Comparison of ENCODE assay signal across 14 cellular contexts in the genomic region with DNA sequence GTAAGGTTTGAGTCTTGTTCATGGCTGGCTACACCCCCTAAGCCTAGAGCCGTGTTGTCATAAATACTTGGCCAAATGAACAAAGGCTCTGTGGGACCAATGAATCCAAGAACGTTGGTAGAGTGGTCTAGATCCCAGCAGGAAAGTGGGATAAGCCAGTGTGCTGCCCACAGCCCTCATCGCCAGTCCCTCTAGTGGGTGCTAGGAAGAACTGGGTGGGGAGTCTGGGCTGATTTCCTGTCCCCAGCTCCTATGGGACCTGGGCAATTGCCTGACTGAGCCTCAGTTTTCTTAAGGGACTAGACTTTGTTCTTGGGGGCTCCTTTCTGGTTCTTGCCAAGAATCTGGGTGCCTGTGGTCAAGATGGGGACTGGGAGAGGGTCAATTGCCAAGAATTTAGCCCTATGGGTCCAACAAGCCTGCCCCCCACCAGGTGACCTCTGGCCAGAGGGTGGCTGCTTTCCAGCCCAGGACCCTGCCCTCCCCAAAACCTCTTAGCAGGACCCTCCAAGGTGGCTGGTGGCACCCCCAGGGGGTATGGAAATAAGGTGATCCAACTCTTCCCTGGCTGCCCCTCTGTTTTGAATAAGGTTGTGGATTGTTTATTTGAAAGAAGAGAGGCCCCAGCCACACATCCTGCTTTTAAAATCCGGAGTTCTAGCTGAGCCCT. TPM values are rescaled to one million over a fixed set of nuclear protein-coding genes. Genes with fewer than 3 reads are reported as not detected.
DNase-seq lines count a peak whose midpoint lies in the region; ATAC-seq, FAIRE-seq and TF ChIP-seq lines count a peak whose summit lies in the region.
"Had no signal": no experiment of that assay in that cellular context is flagged by ENCODE, and none has a peak within 500 bp of the region (broad histone marks: within the 10 kb centered on the region; RNA-seq: fewer than 3 reads in every experiment).

No MANE protein-coding gene starts in this region.

- FAIRE-seq in HepG2 (lab: Jason Lieb, UNC), result no peak
- FAIRE-seq: colon, islet of Langerhans had no signal

- no peak for ATAC-seq in DND-41 (ENCODE audit: insufficient read depth, low read depth)
- no peak for ATAC-seq in activated T-helper 17 cell treated with anti-CD3 and anti-CD28 coated beads, Interleukin-2, amount 50 U/mL, for 72 hours (replicated peaks)
- peak; percentile 64 for ATAC-seq in HepG2
- ATAC-seq in HG03045 (IDR thresholded peaks at IDR 0.05; ENCODE audit: unreplicated experiment), result no peak
- ATAC-seq in omental fat pad (ENCODE audit: low FRiP score), result no peak
- ATAC-seq: activated CD8-positive, alpha-beta T cell treated with anti-CD3 and anti-CD28 coated beads, Interleukin-2, amount 10 ng/mL, durations not matched to agents 7 days and 5 days had no signal

- BruUV-seq in HepG2 (replicated peaks; lab: Mats Ljungman, UMichigan), result no TSS peak

- H3K4me3 ChIP-seq in DND-41 (ENCODE audit: low read depth in 1 of 2, low read length in 2 of 2), result no peak overlapping the region
- no peak overlapping the region for H3K4me3 ChIP-seq in HepG2 (replicated peaks in 1 of 3; ENCODE audit: insufficient read depth in 1 of 3, low read depth in 2 of 3, low read length in 3 of 3)
- H3K4me3 ChIP-seq in subcutaneous abdominal adipose tissue (ENCODE audit: low read depth in 1 of 5, low read length in 5 of 5), result no peak overlapping the region

- no peaks in the 10 kb centered on the region for H3K36me3 Mint-ChIP-seq in activated T-helper 17 cell treated with anti-CD3 and anti-CD28 coated beads, Interleukin-2, amount 50 U/mL, for 72 hours (ENCODE audit: low read depth)
- H3K36me3 Mint-ChIP-seq: CD8-positive, alpha-beta memory T cell had no signal

- no peak overlapping the region for H3K4me3 Mint-ChIP-seq in activated T-helper 17 cell treated with anti-CD3 and anti-CD28 coated beads, Interleukin-2, amount 50 U/mL, for 72 hours
- H3K4me3 Mint-ChIP-seq: activated CD8-positive, alpha-beta T cell treated with anti-CD3 and anti-CD28 coated beads, Interleukin-2, amount 10 ng/mL, durations not matched to agents 7 days and 5 days; CD8-positive, alpha-beta memory T cell had no signal

- TF ChIP-seq POLR2A in HepG2 (IDR thresholded peaks at IDR 0.05; ENCODE audit: insufficient read depth in 1 of 2, low read depth in 2 of 2, low read length in 2 of 2), result no peak

- CTCF ChIA-PET in HepG2 (lab: Yijun Ruan, JAX; ENCODE audit: low intra/inter-chr PET ratio, low total read pairs), result no interaction called here

- peak overlapping the region; percentile 76 for H3K27ac Mint-ChIP-seq in activated T-helper 17 cell treated with anti-CD3 and anti-CD28 coated beads, Interleukin-2, amount 50 U/mL, for 72 hours
- H3K27ac Mint-ChIP-seq: activated CD8-positive, alpha-beta T cell treated with anti-CD3 and anti-CD28 coated beads, Interleukin-2, amount 10 ng/mL, durations not matched to agents 7 days and 5 days; CD8-positive, alpha-beta memory T cell had no signal

- intact Hi-C loops in HepG2 (cut with micrococcal nuclease; ENCODE audit: unreplicated experiment), result no loop called here

- DNase-seq in DND-41 (no peak), HepG2 (ENCODE audit: low spot score) (no peak), omental fat pad (ENCODE audit: low spot score) (no peak), 8988T (no peak), SW480 (ENCODE audit: low spot score) (no peak)
- DNase-seq: activated CD8-positive, alpha-beta T cell treated with anti-CD3 and anti-CD28 coated beads, Interleukin-2, amount 10 ng/mL, durations not matched to agents 7 days and 5 days; activated naive CD4-positive, alpha-beta T cell treated with anti-CD3 and anti-CD28 coated beads, Interleukin-2, amount 50 U/mL, for 16 hours; CD8-positive, alpha-beta memory T cell; T1000 had no signal

- H3K27ac ChIP-seq in DND-41 (ENCODE audit: low read length), result 0 out of 2 replicates have a peak overlapping the region, but pooled peaks have one; percentile 10
- no peak overlapping the region for H3K27ac ChIP-seq in HepG2 (ENCODE audit: extremely low read length, insufficient read depth, low read length)
- peak overlapping the region; percentile 81 for H3K27ac ChIP-seq in subcutaneous abdominal adipose tissue (ENCODE audit: low read depth, low read length)

- H3K36me3 ChIP-seq in DND-41 (ENCODE audit: insufficient read depth, low read length) (no peaks in the 10 kb centered on the region; the same call in 1 of the 2 replicates), HepG2 (replicated peaks in 1 of 2; ENCODE audit: control insufficient read depth in 1 of 2, insufficient read depth in 2 of 2, low read length in 2 of 2) (no peaks in the 10 kb centered on the region), subcutaneous abdominal adipose tissue (ENCODE audit: control insufficient read depth in 5 of 5, insufficient read depth in 5 of 5, low read length in 5 of 5) (no peaks in the 10 kb centered on the region)

- H4K20me1 ChIP-seq in DND-41 (ENCODE audit: insufficient read depth, low read length), result no peaks in the 10 kb centered on the region; the same call in 1 of the 2 replicates
- H4K20me1 ChIP-seq in HepG2 (ENCODE audit: insufficient read depth, low read length), result no peaks in the 10 kb centered on the region

- no peaks in the 10 kb centered on the region for H3K4me1 Mint-ChIP-seq in activated T-helper 17 cell treated with anti-CD3 and anti-CD28 coated beads, Interleukin-2, amount 50 U/mL, for 72 hours
- H3K4me1 Mint-ChIP-seq: CD8-positive, alpha-beta memory T cell had no signal

- POLR2A ChIA-PET in HepG2 (lab: Yijun Ruan, JAX), result no interaction called here

- H3K9ac ChIP-seq in DND-41 (ENCODE audit: low read depth, low read length) (no peak overlapping the region), HepG2 (ENCODE audit: insufficient read depth, low read depth, low read length) (no peak overlapping the region), subcutaneous abdominal adipose tissue (ENCODE audit: low read length in 5 of 5) (peak overlapping the region in 2 of 5 donors; percentile 2 to 15)

- TF ChIP-seq RAD21 in HepG2 (CRISPR knock-in tag; IDR thresholded peaks at IDR 0.05), result no peak

- no peaks in the 10 kb centered on the region for H3K9me3 Mint-ChIP-seq in activated T-helper 17 cell treated with anti-CD3 and anti-CD28 coated beads, Interleukin-2, amount 50 U/mL, for 72 hours
- H3K9me3 Mint-ChIP-seq: CD8-positive, alpha-beta memory T cell had no signal

- H3K79me2 ChIP-seq in DND-41 (ENCODE audit: insufficient read depth, low read length) (peaks cover 63% of the 10 kb centered on the region), HepG2 (ENCODE audit: insufficient read depth, low read length) (no peaks in the 10 kb centered on the region)

- peaks cover 4% of the 10 kb centered on the region for H3K27me3 Mint-ChIP-seq in activated T-helper 17 cell treated with anti-CD3 and anti-CD28 coated beads, Interleukin-2, amount 50 U/mL, for 72 hours

- H3K4me1 ChIP-seq in DND-41 (ENCODE audit: insufficient read depth, low read length), result no peaks in the 10 kb centered on the region
- H3K4me1 ChIP-seq in HepG2 (ENCODE audit: insufficient read depth, low read length), result peaks cover 59% of the 10 kb centered on the region
- H3K4me1 ChIP-seq in subcutaneous abdominal adipose tissue (ENCODE audit: control insufficient read depth in 5 of 5, insufficient read depth in 5 of 5, low read length in 5 of 5), result peaks cover 34 to 92% (median 87%) of the 10 kb centered on the region in 5 donors

- in situ Hi-C loops in HepG2 (cut with HindIII; ENCODE audit: extremely low pct_ligation_motif_present, low pct_unique_long_range_greater_than_20kb), result no loop called here

- H3K27me3 ChIP-seq in DND-41 (ENCODE audit: insufficient read depth, low read length, poor library complexity) (no peaks in the 10 kb centered on the region), HepG2 (ENCODE audit: control insufficient read depth in 1 of 2, insufficient read depth in 2 of 2, low read length in 2 of 2) (no peaks in the 10 kb centered on the region), subcutaneous abdominal adipose tissue (ENCODE audit: control insufficient read depth in 5 of 5, insufficient read depth in 4 of 5, low read length in 5 of 5) (no peaks in the 10 kb centered on the region)

- TF ChIP-seq CTCF in DND-41 (IDR thresholded peaks at IDR 0.05; ENCODE audit: borderline replicate concordance, extremely low read depth, low read length, poor library complexity, severe bottlenecking), result peak; percentile 12
- TF ChIP-seq CTCF in HepG2 (CRISPR knock-in tag; IDR thresholded peaks at IDR 0.05), result no peak
- TF ChIP-seq CTCF in omental fat pad (IDR thresholded peaks at IDR 0.05), result no peak

- H2AFZ ChIP-seq in DND-41 (ENCODE audit: low read depth, low read length), result no peak overlapping the region
- H2AFZ ChIP-seq in HepG2 (ENCODE audit: low read length), result no peak overlapping the region

- WGBS in HepG2 (ENCODE audit: low lambda C conversion rate), result 68% methylated on average over 4 of the region's 4 CpGs

- H3K4me2 ChIP-seq in DND-41 (ENCODE audit: insufficient read depth, low read length) (no peak overlapping the region), HepG2 (ENCODE audit: low read depth, low read length) (no peak overlapping the region)

- H3K9me3 ChIP-seq in DND-41 (ENCODE audit: insufficient read depth, low read length, severe bottlenecking) (no peaks in the 10 kb centered on the region), HepG2 (ENCODE audit: low read length) (no peaks in the 10 kb centered on the region), subcutaneous abdominal adipose tissue (ENCODE audit: control insufficient read depth in 5 of 5, low read length in 5 of 5) (no peaks in the 10 kb centered on the region)

- TF ChIP-seq EP300 in HepG2 (IDR thresholded peaks at IDR 0.05; ENCODE audit: low read depth in 2 of 2, low read length in 2 of 2) (no peak), HepG2 (CRISPR knock-in tag; IDR thresholded peaks at IDR 0.05; ENCODE audit: borderline replicate concordance) (no peak)

RNA-seq across cellular contexts. Expression of gene SMAD6, which starts 42.7 kb away (rescaled TPM):
- total RNA-seq in activated T-helper 17 cell treated with anti-CD3 and anti-CD28 coated beads, Interleukin-2, amount 50 U/mL, for 72 hours, result under 1 TPM in 1 of 2 donors, not detected in 1; 0.19 TPM
- total RNA-seq in HepG2 (2016; rRNA removed; fragmentation: Illumina TruSeq; extraction: Trizol), result 2.6 and 4.4 TPM in 2 replicates
- 0.79 and 0.91 TPM in 2 replicates for total RNA-seq in HepG2 (2016; cell fraction: cytosol; rRNA removed; fragmentation: Illumina TruSeq; extraction: Trizol; ENCODE audit: low read depth)
- 2.3 and 4.5 TPM in 2 replicates for total RNA-seq in HepG2 (2016; cell fraction: insoluble cytoplasmic fraction; rRNA removed; fragmentation: Illumina TruSeq; extraction: Trizol)
- total RNA-seq in HepG2 (2016; cell fraction: membrane; rRNA removed; fragmentation: Illumina TruSeq; extraction: Trizol), result 2.0 and 2.2 TPM in 2 replicates
- 7.0 and 9.1 TPM in 2 replicates for total RNA-seq in HepG2 (2016; cell fraction: nucleus; rRNA removed; fragmentation: Illumina TruSeq; extraction: Trizol)
- 3.1 and 3.3 TPM in 2 replicates for polyA plus RNA-seq in HepG2 (2011; rRNA removed)
- 1.3 and 2.9 TPM in 2 replicates for polyA plus RNA-seq in HepG2 (2011; cell fraction: cytosol; rRNA removed)
- polyA plus RNA-seq in HepG2 (2011; cell fraction: nucleus; rRNA removed), result 6.7 and 14.1 TPM in 2 replicates
- 3.3 and 3.9 TPM in 2 replicates for polyA plus RNA-seq in HepG2 (2012)
- 1.1 and 2.0 TPM in 2 replicates for polyA plus RNA-seq in HepG2 (2016; cell fraction: cytosol; fragmentation: Illumina TruSeq; extraction: Trizol; ENCODE audit: low read depth)
- polyA plus RNA-seq in HepG2 (2016; cell fraction: insoluble cytoplasmic fraction; fragmentation: Illumina TruSeq; extraction: Trizol; ENCODE audit: low read depth), result 2.3 and 2.9 TPM in 2 replicates
- polyA plus RNA-seq in HepG2 (2016; cell fraction: membrane; fragmentation: Illumina TruSeq; extraction: Trizol; ENCODE audit: low read depth), result 1.5 and 2.1 TPM in 2 replicates
- polyA plus RNA-seq in HepG2 (2016; cell fraction: nucleus; fragmentation: Illumina TruSeq; extraction: Trizol; ENCODE audit: insufficient read depth, low read depth), result 7.1 and 8.1 TPM in 2 replicates
- 19.3 and 109 TPM in 2 replicates for polyA minus RNA-seq in HepG2 (2011; rRNA and poly(A)+ RNA removed; ENCODE audit: low replicate concordance)
- polyA minus RNA-seq in HepG2 (2011; cell fraction: cytosol; rRNA and poly(A)+ RNA removed), result 5.3 and 5.6 TPM in 2 replicates
- polyA minus RNA-seq in HepG2 (2011; cell fraction: nucleus; rRNA and poly(A)+ RNA removed), result 11.7 and 25.1 TPM in 2 replicates
- 10 to 100 TPM; 15.6 to 44.9 (median 23.8) TPM for total RNA-seq in omental fat pad
- polyA plus RNA-seq: CD8-positive, alpha-beta memory T cell had no signal
